Comparison of ENCODE assay signal across 24 cellular contexts in genomic region chr2:126893153-126893552, GRCh38. TPM values are rescaled to one million over a fixed set of nuclear protein-coding genes. Genes with fewer than 3 reads are reported as not detected.
DNase-seq lines count a peak whose midpoint lies in the region; ATAC-seq, FAIRE-seq and TF ChIP-seq lines count a peak whose summit lies in the region.
"Had no signal": no experiment of that assay in that cellular context is flagged by ENCODE, and none has a peak within 500 bp of the region (broad histone marks: within the 10 kb centered on the region; RNA-seq: fewer than 3 reads in every experiment).

No MANE protein-coding gene starts in this region.

- TF ChIP-seq CTCF in Peyer's patch (IDR thresholded peaks at IDR 0.05) (no peak), astrocyte (IDR thresholded peaks at IDR 0.05; ENCODE audit: insufficient read depth, low read depth, low read length) (no peak), kidney (IDR thresholded peaks at IDR 0.05; ENCODE audit: borderline replicate concordance, extremely low read depth, insufficient read depth) (no peak), MCF 10A (IDR thresholded peaks at IDR 0.05; ENCODE audit: unreplicated experiment) (no peak)

- peaks cover 15% of the 10 kb centered on the region for H3K27me3 Mint-ChIP-seq in astrocyte (ENCODE audit: low read depth, unreplicated experiment)
- H3K27me3 Mint-ChIP-seq in MCF 10A (ENCODE audit: insufficient read depth, unreplicated experiment) = peaks cover 25% of the 10 kb centered on the region
- H3K27me3 Mint-ChIP-seq in activated T-helper 17 cell treated with anti-CD3 and anti-CD28 coated beads, Interleukin-2, amount 50 U/mL, for 72 hours = peaks cover 12% of the 10 kb centered on the region

- H3K27ac ChIP-seq in Peyer's patch = no peak overlapping the region
- no peak overlapping the region for H3K27ac ChIP-seq in astrocyte (ENCODE audit: low read depth, low read length)
- no peak overlapping the region for H3K27ac ChIP-seq in kidney (ENCODE audit: low read depth in 2 of 2, low read length in 2 of 2)
- H3K27ac ChIP-seq: C4-2B, GM23248, HL-60 had no signal

- CTCF ChIA-PET in MCF 10A (lab: Yijun Ruan, JAX) = no interaction called here

- FAIRE-seq in astrocyte (lab: Jason Lieb, UNC) (no peak), kidney (lab: Jason Lieb, UNC) (no peak)
- FAIRE-seq: A204.1, GM12892, GM18507 had no signal

- intact Hi-C loops in kidney (cut with DNase I) = no loop called here
- intact Hi-C loops in posterior vena cava (cut with DNase I) = no loop called here
- intact Hi-C loops in MCF 10A (cut with micrococcal nuclease) = no loop called here

- H3K36me3 ChIP-seq in Peyer's patch (no peaks in the 10 kb centered on the region), astrocyte (ENCODE audit: insufficient read depth, low read length) (no peaks in the 10 kb centered on the region), kidney (ENCODE audit: control insufficient read depth in 1 of 2, insufficient read depth in 2 of 2, low read length in 2 of 2) (no peaks in the 10 kb centered on the region)
- H3K36me3 ChIP-seq: BE2C, HAP-1 had no signal

- H3K9me3 Mint-ChIP-seq in astrocyte (ENCODE audit: unreplicated experiment) (peaks cover 4% of the 10 kb centered on the region), MCF 10A (ENCODE audit: unreplicated experiment) (peaks cover 8% of the 10 kb centered on the region)
- H3K9me3 Mint-ChIP-seq in activated T-helper 17 cell treated with anti-CD3 and anti-CD28 coated beads, Interleukin-2, amount 50 U/mL, for 72 hours = peaks cover 4% of the 10 kb centered on the region
- H3K9me3 Mint-ChIP-seq: CD4-positive, alpha-beta T cell had no signal

- no TSS peak for BruUV-seq in MCF 10A (replicated peaks; lab: Mats Ljungman, UMichigan)

- no peaks in the 10 kb centered on the region for H3K36me3 Mint-ChIP-seq in astrocyte (ENCODE audit: low read depth, unreplicated experiment)
- peaks cover 6% of the 10 kb centered on the region for H3K36me3 Mint-ChIP-seq in MCF 10A (ENCODE audit: insufficient read depth, unreplicated experiment)
- H3K36me3 Mint-ChIP-seq in activated T-helper 17 cell treated with anti-CD3 and anti-CD28 coated beads, Interleukin-2, amount 50 U/mL, for 72 hours (ENCODE audit: low read depth) = no peaks in the 10 kb centered on the region

- H3K4me3 ChIP-seq in Peyer's patch (no peak overlapping the region), astrocyte (ENCODE audit: insufficient read depth, low read depth, low read length) (no peak overlapping the region), kidney (ENCODE audit: low read length in 2 of 2) (no peak overlapping the region)
- H3K4me3 ChIP-seq: GM23248, HAP-1 had no signal

- H3K79me2 ChIP-seq in astrocyte (ENCODE audit: insufficient read depth, low read length) = no peaks in the 10 kb centered on the region

- POLR2A ChIA-PET in MCF 10A (lab: Yijun Ruan, JAX) = no interaction called here

- H3K27me3 ChIP-seq in Peyer's patch (no peaks in the 10 kb centered on the region), astrocyte (ENCODE audit: insufficient read depth, low read length) (peaks cover 2% of the 10 kb centered on the region)
- H3K27me3 ChIP-seq: BE2C had no signal

- H3K9ac ChIP-seq in astrocyte (ENCODE audit: low read length) (no peak overlapping the region), kidney (ENCODE audit: low read length in 2 of 2) (no peak overlapping the region)
- H3K9ac ChIP-seq: GM23248 had no signal

- H3K4me1 Mint-ChIP-seq in astrocyte (ENCODE audit: low read depth, unreplicated experiment) (no peaks in the 10 kb centered on the region), MCF 10A (ENCODE audit: insufficient read depth, unreplicated experiment) (no peaks in the 10 kb centered on the region)
- H3K4me1 Mint-ChIP-seq in activated T-helper 17 cell treated with anti-CD3 and anti-CD28 coated beads, Interleukin-2, amount 50 U/mL, for 72 hours = no peaks in the 10 kb centered on the region

- H3K27ac Mint-ChIP-seq in astrocyte (ENCODE audit: unreplicated experiment) (peak overlapping the region; percentile 62), MCF 10A (ENCODE audit: low read depth, unreplicated experiment) (no peak overlapping the region)
- H3K27ac Mint-ChIP-seq in activated T-helper 17 cell treated with anti-CD3 and anti-CD28 coated beads, Interleukin-2, amount 50 U/mL, for 72 hours = no peak overlapping the region
- H3K27ac Mint-ChIP-seq: CD4-positive, alpha-beta T cell had no signal

- no peaks in the 10 kb centered on the region for H3K4me1 ChIP-seq in Peyer's patch
- H3K4me1 ChIP-seq in astrocyte (ENCODE audit: insufficient read depth, low read length) = no peaks in the 10 kb centered on the region
- H3K4me1 ChIP-seq in kidney (ENCODE audit: control insufficient read depth in 1 of 2, insufficient read depth in 1 of 2, low read depth in 1 of 2, low read length in 2 of 2) = peaks cover 0 to under 1% of the 10 kb centered on the region in 2 donors
- H3K4me1 ChIP-seq: BE2C, HAP-1 had no signal

- no peak overlapping the region for H2AFZ ChIP-seq in astrocyte (ENCODE audit: low read depth, low read length)
- H2AFZ ChIP-seq: GM23248 had no signal

- ATAC-seq in activated T-helper 17 cell treated with anti-CD3 and anti-CD28 coated beads, Interleukin-2, amount 50 U/mL, for 72 hours (replicated peaks) = no peak

- no peaks in the 10 kb centered on the region for H3K9me3 ChIP-seq in Peyer's patch
- no peaks in the 10 kb centered on the region for H3K9me3 ChIP-seq in astrocyte (ENCODE audit: insufficient read depth, low read depth, low read length)
- H3K9me3 ChIP-seq in kidney (ENCODE audit: control insufficient read depth in 1 of 2, low read length in 2 of 2) = no peaks in the 10 kb centered on the region
- H3K9me3 ChIP-seq: BE2C, HAP-1 had no signal

- no peaks in the 10 kb centered on the region for H4K20me1 ChIP-seq in astrocyte (ENCODE audit: insufficient read depth, low read length)

- H3K4me3 Mint-ChIP-seq in astrocyte (ENCODE audit: unreplicated experiment) = no peak overlapping the region
- no peak overlapping the region for H3K4me3 Mint-ChIP-seq in MCF 10A (ENCODE audit: unreplicated experiment)
- H3K4me3 Mint-ChIP-seq in activated T-helper 17 cell treated with anti-CD3 and anti-CD28 coated beads, Interleukin-2, amount 50 U/mL, for 72 hours = no peak overlapping the region
- H3K4me3 Mint-ChIP-seq: CD4-positive, alpha-beta T cell had no signal

- DNase-seq in Peyer's patch = peak in 2 of 3 donors; percentile 13 to 16
- no peak for DNase-seq in astrocyte (ENCODE audit: low read depth)
- DNase-seq in kidney = peak; percentile 39
- DNase-seq in posterior vena cava (ENCODE audit: low spot score) = peak; percentile 53
- DNase-seq in MCF 10A (ENCODE audit: unreplicated experiment) = no peak
- no peak for DNase-seq in SHP77 (lab: John Stamatoyannopoulos, UW)
- DNase-seq: ACHN; BE2C; CD4-positive, alpha-beta T cell; DMS153; DMS79; GDM1; GM23248; IMR-90 had no signal

- TF ChIP-seq POLR2A in Peyer's patch (IDR thresholded peaks at IDR 0.05) = no peak

- H3K4me2 ChIP-seq in astrocyte (ENCODE audit: low read length) = no peak overlapping the region

RNA-seq across cellular contexts. Expression of gene TEX51, which starts 5.5 kb away (rescaled TPM):
- total RNA-seq in Peyer's patch (not detected), astrocyte (not detected in 2 replicates), kidney (not detected), posterior vena cava (not detected), MCF 10A (2022) (not detected in 2 replicates)
- 2.1 TPM for polyA plus RNA-seq in kidney (ENCODE audit: insufficient read depth, low read depth, low replicate concordance)
- not detected for total RNA-seq in activated T-helper 17 cell treated with anti-CD3 and anti-CD28 coated beads, Interleukin-2, amount 50 U/mL, for 72 hours
- total RNA-seq: CD4-positive, alpha-beta T cell; Daoy; GM23248; H4; HT1080; IMR-90 had no signal
- polyA plus RNA-seq: GM23248, IMR-90 had no signal

Comparison
In these comparisons a context has a peak if more than half of its experiments do, and no peak if none do; other contexts are left out.
1. DNase-seq: peak in Peyer's patch (2 of 3), kidney (single experiment) and posterior vena cava (single experiment); none in astrocyte (single experiment), MCF 10A (single experiment) and SHP77 (0 of 2).